Comparison of ENCODE assay signal across 11 cellular contexts in genomic region chr4:107988763-107989035, GRCh38. TPM values are rescaled to one million over a fixed set of nuclear protein-coding genes. Genes with fewer than 3 reads are reported as not detected.
DNase-seq lines count a peak whose midpoint lies in the region; ATAC-seq and TF ChIP-seq lines count a peak whose summit lies in the region.
"Had no signal": no experiment of that assay in that cellular context is flagged by ENCODE, and none has a peak within 500 bp of the region (broad histone marks: within the 10 kb centered on the region; RNA-seq: fewer than 3 reads in every experiment).

No MANE protein-coding gene starts in this region.

- no peak overlapping the region for H3K27ac Mint-ChIP-seq in activated naive CD8-positive, alpha-beta T cell treated with anti-CD3 and anti-CD28 coated beads for 36 hours
- peak overlapping the region; percentile 28 to 99 (median 70) for H3K27ac Mint-ChIP-seq in naive thymus-derived CD8-positive, alpha-beta T cell

- DNase-seq in COR-L47 (lab: John Stamatoyannopoulos, UW), result peak; percentile 18
- DNase-seq in HL-60 (ENCODE audit: low read depth in 1 of 2, low spot score in 1 of 2), result no peak
- DNase-seq in activated naive CD8-positive, alpha-beta T cell treated with anti-CD3 and anti-CD28 coated beads for 36 hours, result no peak
- DNase-seq in naive thymus-derived CD8-positive, alpha-beta T cell, result no peak
- no peak for DNase-seq in activated T-cell treated with anti-CD3 and anti-CD28 coated beads, Interleukin-2, amount 50 U/mL, for 4 hours
- DNase-seq in hippocampal formation (lab: John Stamatoyannopoulos, UW), result no peak
- DNase-seq: activated CD4-positive, alpha-beta T cell treated with anti-CD3 and anti-CD28 coated beads for 48 hours; GDM1; mesendoderm had no signal

- H3K27me3 ChIP-seq in HL-60 (ENCODE audit: insufficient read depth, poor library complexity, severe bottlenecking), result no peaks in the 10 kb centered on the region

- H3K4me1 Mint-ChIP-seq in activated naive CD8-positive, alpha-beta T cell treated with anti-CD3 and anti-CD28 coated beads for 36 hours, result peaks cover 42% of the 10 kb centered on the region
- peaks cover 18 to 58% (median 51%) of the 10 kb centered on the region in 4 donors for H3K4me1 Mint-ChIP-seq in naive thymus-derived CD8-positive, alpha-beta T cell
- H3K4me1 Mint-ChIP-seq in activated T-cell treated with anti-CD3 and anti-CD28 coated beads, Interleukin-2, amount 50 U/mL, for 4 hours (ENCODE audit: low read depth), result peaks cover 43% of the 10 kb centered on the region

- H3K27ac ChIP-seq in HL-60 (replicated peaks), result peak overlapping the region; percentile 49; the same call in 1 of the 2 replicates

- no peaks in the 10 kb centered on the region for H3K27me3 Mint-ChIP-seq in activated naive CD8-positive, alpha-beta T cell treated with anti-CD3 and anti-CD28 coated beads for 36 hours
- no peaks in the 10 kb centered on the region for H3K27me3 Mint-ChIP-seq in naive thymus-derived CD8-positive, alpha-beta T cell
- H3K27me3 Mint-ChIP-seq in activated T-cell treated with anti-CD3 and anti-CD28 coated beads, Interleukin-2, amount 50 U/mL, for 4 hours (ENCODE audit: low read depth), result no peaks in the 10 kb centered on the region

- no peak for TF ChIP-seq CTCF in HL-60 (IDR thresholded peaks at IDR 0.05; ENCODE audit: insufficient read depth, low read length)

- no peak for ATAC-seq in naive thymus-derived CD8-positive, alpha-beta T cell
- ATAC-seq in GM18868 (IDR thresholded peaks at IDR 0.05; ENCODE audit: unreplicated experiment) (no peak), GM21515 (IDR thresholded peaks at IDR 0.05; ENCODE audit: unreplicated experiment) (no peak)
- no peak for ATAC-seq in activated T-cell treated with anti-CD3 and anti-CD28 coated beads, Interleukin-2, amount 50 U/mL, for 4 hours

- H3K9me3 Mint-ChIP-seq in activated naive CD8-positive, alpha-beta T cell treated with anti-CD3 and anti-CD28 coated beads for 36 hours, result no peaks in the 10 kb centered on the region
- no peaks in the 10 kb centered on the region for H3K9me3 Mint-ChIP-seq in naive thymus-derived CD8-positive, alpha-beta T cell
- H3K9me3 Mint-ChIP-seq in activated T-cell treated with anti-CD3 and anti-CD28 coated beads, Interleukin-2, amount 50 U/mL, for 4 hours, result no peaks in the 10 kb centered on the region

- POLR2A ChIA-PET in naive thymus-derived CD8-positive, alpha-beta T cell (lab: Charles Lee), result interaction anchor here (0.9 kb wide), 1 partner anchor 57 kb away, joined by 3 read pairs; the partner anchor contains the start of gene CYP2U1

- H3K4me3 Mint-ChIP-seq in activated naive CD8-positive, alpha-beta T cell treated with anti-CD3 and anti-CD28 coated beads for 36 hours, result peak overlapping the region; percentile 50
- H3K4me3 Mint-ChIP-seq in naive thymus-derived CD8-positive, alpha-beta T cell, result peak overlapping the region in 7 of 10 donors; percentile 24 to 98 (median 93)
- H3K4me3 Mint-ChIP-seq in activated T-cell treated with anti-CD3 and anti-CD28 coated beads, Interleukin-2, amount 50 U/mL, for 4 hours, result no peak overlapping the region

- H3K36me3 Mint-ChIP-seq in activated naive CD8-positive, alpha-beta T cell treated with anti-CD3 and anti-CD28 coated beads for 36 hours, result peaks cover 16% of the 10 kb centered on the region
- H3K36me3 Mint-ChIP-seq in naive thymus-derived CD8-positive, alpha-beta T cell, result no peaks in the 10 kb centered on the region
- H3K36me3 Mint-ChIP-seq in activated T-cell treated with anti-CD3 and anti-CD28 coated beads, Interleukin-2, amount 50 U/mL, for 4 hours (ENCODE audit: insufficient read depth), result peaks cover 1% of the 10 kb centered on the region

- no peak overlapping the region for H3K4me3 ChIP-seq in HL-60 (replicated peaks; ENCODE audit: insufficient read depth, low read length)

RNA-seq across cellular contexts. Expression of gene HADH, which starts 1.0 kb away (rescaled TPM):
- total RNA-seq in activated naive CD8-positive, alpha-beta T cell treated with anti-CD3 and anti-CD28 coated beads for 36 hours, result 10 to 100 TPM; 49.6 to 51.2 TPM
- 10 to 100 TPM; 22.5 to 23.1 TPM for total RNA-seq in naive thymus-derived CD8-positive, alpha-beta T cell
- 10 to 100 TPM; 36.0 to 42.2 (median 37.7) TPM for polyA plus RNA-seq in naive thymus-derived CD8-positive, alpha-beta T cell
- 10 to 100 TPM; 21.1 to 26.4 (median 22.5) TPM for total RNA-seq in activated T-cell treated with anti-CD3 and anti-CD28 coated beads, Interleukin-2, amount 50 U/mL, for 4 hours

RNA-seq across cellular contexts. Expression of gene CYP2U1, which starts 57.4 kb away (rescaled TPM):
- 1 to 10 TPM; 2.7 to 3.2 TPM for total RNA-seq in activated naive CD8-positive, alpha-beta T cell treated with anti-CD3 and anti-CD28 coated beads for 36 hours
- 10 to 100 TPM in 1 of 2 experiments, 1 to 10 TPM in 1; 9.7 to 10.6 TPM for total RNA-seq in naive thymus-derived CD8-positive, alpha-beta T cell
- 1 to 10 TPM; 3.4 to 5.6 (median 5.2) TPM for polyA plus RNA-seq in naive thymus-derived CD8-positive, alpha-beta T cell
- total RNA-seq in activated T-cell treated with anti-CD3 and anti-CD28 coated beads, Interleukin-2, amount 50 U/mL, for 4 hours, result 1 to 10 TPM; 1.3 to 2.2 (median 2.0) TPM
